ENCODE assay signal across 36 cellular contexts in the genomic region with DNA sequence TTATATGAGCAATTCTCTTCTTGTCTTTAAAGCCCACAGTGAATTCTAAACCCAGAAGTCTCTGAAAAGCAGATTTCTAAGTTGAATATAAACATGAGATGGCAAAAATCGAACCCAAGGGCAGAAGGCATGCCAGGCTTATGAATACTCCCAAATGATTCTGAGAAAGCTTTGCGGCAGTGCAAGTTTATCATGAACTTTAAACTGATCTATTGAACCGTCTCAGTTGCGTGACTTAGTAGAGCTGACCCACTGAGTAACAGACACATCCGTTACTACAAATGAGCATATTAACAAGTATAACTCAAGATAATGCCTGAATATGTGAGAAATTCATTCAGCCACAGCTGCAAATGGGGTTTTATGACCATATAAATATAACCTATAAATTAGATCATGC.
"Had no signal": no experiment of that assay in that cellular context is flagged by ENCODE, and none has a peak within 500 bp of the region (broad histone marks: within the 10 kb centered on the region; RNA-seq: fewer than 3 reads in every experiment).

No MANE protein-coding gene starts in this region.

- DNase-seq: activated B cell treated with CpG ODN at 0.5 μM for 24 hours; activated CD4-positive, alpha-beta memory T cell treated with anti-CD3 and anti-CD28 coated beads for 36 hours; activated CD4-positive, alpha-beta T cell treated with anti-CD3 and anti-CD28 coated beads for 4 hours; activated CD4-positive, alpha-beta T cell treated with anti-CD3 and anti-CD28 coated beads, Interleukin-2, amount 10 ng/mL, durations not matched to agents 24 days and 14 days; activated CD4-positive, alpha-beta T cell treated with anti-CD3 and anti-CD28 coated beads, Interleukin-2, amount 50 U/mL, for 1 hour; activated CD4-positive, alpha-beta T cell treated with anti-CD3 and anti-CD28 coated beads, Interleukin-2, amount 50 U/mL, for 4 hours; activated CD4-positive, CD25-positive, alpha-beta regulatory T cell treated with anti-CD3 and anti-CD28 coated beads, Interleukin-2, amount 50 U/mL, for 72 hours; activated CD8-positive, alpha-beta memory T cell treated with anti-CD3 and anti-CD28 coated beads, Interleukin-2, amount 50 U/mL, for 4 hours; activated CD8-positive, alpha-beta T cell treated with anti-CD3 and anti-CD28 coated beads for 36 hours; activated effector memory CD4-positive, alpha-beta T cell treated with anti-CD3 and anti-CD28 coated beads, Interleukin-2, amount 50 U/mL, for 16 hours; activated gamma-delta T cell treated with Interleukin-2 at 50 U/mL for 16 hours; activated naive CD4-positive, alpha-beta T cell; activated naive CD4-positive, alpha-beta T cell treated with anti-CD3 and anti-CD28 coated beads for 36 hours; activated naive CD4-positive, alpha-beta T cell treated with anti-CD3 and anti-CD28 coated beads, Interleukin-2, amount 50 U/mL, for 16 hours; activated naive CD8-positive, alpha-beta T cell treated with anti-CD3 and anti-CD28 coated beads for 36 hours; activated T-cell treated with anti-CD3 and anti-CD28 coated beads for 4 hours; activated T-cell treated with anti-CD3 and anti-CD28 coated beads, Interleukin-2, amount 50 U/mL, for 1 hour; activated T-cell treated with anti-CD3 and anti-CD28 coated beads, Interleukin-2, amount 50 U/mL, for 4 hours; activated T-cell treated with anti-CD3 and anti-CD28 coated beads, Interleukin-2, amount 50 U/mL, for 72 hours; adrenal gland; amniotic stem cell; aorta; body of pancreas; caudate nucleus; cerebellar nuclear complex; T-cell; T-helper 17 cell had no signal

- H3K27ac Mint-ChIP-seq: activated B cell treated with CpG ODN at 0.5 μM for 24 hours; activated CD4-positive, alpha-beta memory T cell treated with anti-CD3 and anti-CD28 coated beads for 36 hours; activated CD4-positive, alpha-beta T cell treated with anti-CD3 and anti-CD28 coated beads, Interleukin-2, amount 10 ng/mL, durations not matched to agents 24 days and 14 days; activated CD8-positive, alpha-beta T cell treated with anti-CD3 and anti-CD28 coated beads for 36 hours; activated naive CD4-positive, alpha-beta T cell treated with anti-CD3 and anti-CD28 coated beads for 36 hours; activated naive CD4-positive, alpha-beta T cell treated with anti-CD3 and anti-CD28 coated beads, Interleukin-2, amount 50 U/mL, for 72 hours; activated naive CD8-positive, alpha-beta T cell treated with anti-CD3 and anti-CD28 coated beads for 36 hours; activated T-cell treated with anti-CD3 and anti-CD28 coated beads, Interleukin-2, amount 50 U/mL, for 72 hours; activated T-helper 1 cell treated with anti-CD3 and anti-CD28 coated beads, Interleukin-12 subunit alpha, Interleukin-12 subunit beta, Interleukin-2, Interleukin-4 antibody, amounts not matched to agents 30 ng/mL and 10 ng/mL and 1 ng/mL, durations not matched to agents 14 hours and 24 hours and 36 hours; activated T-helper 17 cell treated with anti-CD3 and anti-CD28 coated beads, Interleukin-2, amount 50 U/mL, for 72 hours; T-cell; T-helper 17 cell had no signal

- H3K36me3 ChIP-seq: adrenal gland, cardiac muscle cell had no signal

- H3K4me3 Mint-ChIP-seq: activated B cell treated with CpG ODN at 0.5 μM for 24 hours; activated CD4-positive, alpha-beta memory T cell treated with anti-CD3 and anti-CD28 coated beads for 36 hours; activated CD4-positive, alpha-beta T cell treated with anti-CD3 and anti-CD28 coated beads, Interleukin-2, amount 10 ng/mL, durations not matched to agents 24 days and 14 days; activated CD8-positive, alpha-beta T cell treated with anti-CD3 and anti-CD28 coated beads for 36 hours; activated naive CD4-positive, alpha-beta T cell treated with anti-CD3 and anti-CD28 coated beads for 36 hours; activated naive CD8-positive, alpha-beta T cell treated with anti-CD3 and anti-CD28 coated beads for 36 hours; activated T-cell treated with anti-CD3 and anti-CD28 coated beads, Interleukin-2, amount 50 U/mL, for 4 hours; activated T-cell treated with anti-CD3 and anti-CD28 coated beads, Interleukin-2, amount 50 U/mL, for 72 hours; activated T-helper 1 cell treated with anti-CD3 and anti-CD28 coated beads, Interleukin-12 subunit alpha, Interleukin-12 subunit beta, Interleukin-2, Interleukin-4 antibody, amounts not matched to agents 30 ng/mL and 10 ng/mL and 1 ng/mL, durations not matched to agents 14 hours and 24 hours and 36 hours; activated T-helper 17 cell treated with anti-CD3 and anti-CD28 coated beads, Interleukin-2, amount 50 U/mL, for 72 hours; central memory CD8-positive, alpha-beta T cell; T-cell; T-helper 17 cell had no signal

- H3K4me3 ChIP-seq: adrenal gland, body of pancreas, cardiac muscle cell had no signal

- H3K36me3 Mint-ChIP-seq: activated CD4-positive, alpha-beta memory T cell treated with anti-CD3 and anti-CD28 coated beads for 36 hours; activated naive CD4-positive, alpha-beta T cell treated with anti-CD3 and anti-CD28 coated beads, Interleukin-2, amount 50 U/mL, for 72 hours; T-cell had no signal

- H3K27me3 Mint-ChIP-seq: activated CD4-positive, alpha-beta memory T cell treated with anti-CD3 and anti-CD28 coated beads for 36 hours; activated CD8-positive, alpha-beta T cell treated with anti-CD3 and anti-CD28 coated beads for 36 hours; activated naive CD8-positive, alpha-beta T cell treated with anti-CD3 and anti-CD28 coated beads for 36 hours; activated T-helper 17 cell treated with anti-CD3 and anti-CD28 coated beads, Interleukin-2, amount 50 U/mL, for 72 hours; central memory CD8-positive, alpha-beta T cell; T-helper 17 cell had no signal

- H3K4me1 Mint-ChIP-seq: activated B cell treated with CpG ODN at 0.5 μM for 24 hours; central memory CD8-positive, alpha-beta T cell; T-cell; T-helper 17 cell had no signal

- H3K9me3 Mint-ChIP-seq: activated B cell treated with CpG ODN at 0.5 μM for 24 hours; activated CD4-positive, alpha-beta memory T cell treated with anti-CD3 and anti-CD28 coated beads for 36 hours; activated CD4-positive, alpha-beta T cell treated with anti-CD3 and anti-CD28 coated beads, Interleukin-2, amount 10 ng/mL, durations not matched to agents 24 days and 14 days; activated CD8-positive, alpha-beta T cell treated with anti-CD3 and anti-CD28 coated beads for 36 hours; activated naive CD4-positive, alpha-beta T cell treated with anti-CD3 and anti-CD28 coated beads for 36 hours; activated naive CD4-positive, alpha-beta T cell treated with anti-CD3 and anti-CD28 coated beads, Interleukin-2, amount 50 U/mL, for 72 hours; activated naive CD8-positive, alpha-beta T cell treated with anti-CD3 and anti-CD28 coated beads for 36 hours; activated T-cell treated with anti-CD3 and anti-CD28 coated beads, Interleukin-2, amount 50 U/mL, for 4 hours; activated T-cell treated with anti-CD3 and anti-CD28 coated beads, Interleukin-2, amount 50 U/mL, for 72 hours; activated T-helper 1 cell treated with anti-CD3 and anti-CD28 coated beads, Interleukin-12 subunit alpha, Interleukin-12 subunit beta, Interleukin-2, Interleukin-4 antibody, amounts not matched to agents 30 ng/mL and 10 ng/mL and 1 ng/mL, durations not matched to agents 14 hours and 24 hours and 36 hours; activated T-helper 17 cell treated with anti-CD3 and anti-CD28 coated beads, Interleukin-2, amount 50 U/mL, for 72 hours; central memory CD8-positive, alpha-beta T cell had no signal

- ATAC-seq: activated CD8-positive, alpha-beta T cell treated with anti-CD3 and anti-CD28 coated beads for 36 hours; activated naive CD4-positive, alpha-beta T cell treated with anti-CD3 and anti-CD28 coated beads, Interleukin-2, amount 50 U/mL, for 72 hours; activated T-cell treated with anti-CD3 and anti-CD28 coated beads, Interleukin-2, amount 50 U/mL, for 4 hours; activated T-cell treated with anti-CD3 and anti-CD28 coated beads, Interleukin-2, amount 50 U/mL, for 72 hours; activated T-helper 17 cell treated with anti-CD3 and anti-CD28 coated beads, Interleukin-2, amount 50 U/mL, for 72 hours; body of pancreas; T-cell; T-helper 17 cell had no signal

- H3K27ac ChIP-seq: adrenal gland, body of pancreas, cardiac muscle cell, VCaP had no signal

- FAIRE-seq: astrocyte, bronchial epithelial cell, TTC549 had no signal

- H3K9me3 ChIP-seq: adrenal gland, body of pancreas had no signal

- H3K27me3 ChIP-seq: adrenal gland, body of pancreas, cardiac muscle cell had no signal
